In the genomic region with DNA sequence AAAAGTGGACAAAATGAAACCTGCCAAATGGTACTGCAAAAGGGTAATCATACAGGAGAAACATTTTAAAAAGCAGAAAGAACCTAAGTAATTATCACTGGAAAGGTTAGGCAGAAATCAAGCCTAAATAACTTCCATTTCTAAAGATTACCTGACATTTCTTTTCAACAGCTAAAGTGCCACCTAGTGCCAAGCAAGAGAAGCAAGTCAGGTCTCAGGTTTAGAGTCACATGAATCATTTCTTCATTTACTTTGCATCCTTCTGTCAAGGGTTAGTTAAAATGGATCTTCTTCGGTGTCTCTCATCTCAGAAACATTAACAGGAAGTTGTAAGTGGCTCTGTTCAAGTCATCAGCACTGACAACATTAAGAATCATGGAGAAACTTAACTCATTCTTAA, we compare ENCODE assay signal across 13 cellular contexts.
A peak's percentile ranks its signal among the peaks of the same experiment; 100 is the strongest.
DNase-seq lines count a peak whose midpoint lies in the region; ATAC-seq and TF ChIP-seq lines count a peak whose summit lies in the region.
"Had no signal": no experiment of that assay in that cellular context is flagged by ENCODE, and none has a peak within 500 bp of the region (broad histone marks: within the 10 kb centered on the region; RNA-seq: fewer than 3 reads in every experiment).

No MANE protein-coding gene starts in this region.

- WGBS in SK-N-SH (ENCODE audit: low lambda C conversion rate) = 0% methylated on average over 1 of the region's 1 CpG
- 49 to 67% (median 63%) methylated on average over 1 of the region's 1 CpG for WGBS in ovary, 3 donors

- H3K9ac ChIP-seq in SK-N-SH = no peak overlapping the region

- no peaks in the 10 kb centered on the region for H3F3A ChIP-seq in SK-N-SH (replicated peaks; ENCODE audit: insufficient read depth)

- H3K9me3 Mint-ChIP-seq in brain = no peaks in the 10 kb centered on the region
- H3K9me3 Mint-ChIP-seq: activated CD4-positive, alpha-beta memory T cell treated with anti-CD3 and anti-CD28 coated beads, Interleukin-2, amount 10 ng/mL, durations not matched to agents 7 days and 5 days; activated naive CD8-positive, alpha-beta T cell treated with anti-CD3 and anti-CD28 coated beads, Interleukin-2, amount 50 U/mL, for 24 hours had no signal

- H3K27ac ChIP-seq in SK-N-SH (ENCODE audit: low read depth in 2 of 2, low read length in 1 of 2) (no peak overlapping the region), ovary (no peak overlapping the region)
- H3K27ac ChIP-seq: heart right ventricle had no signal

- ATAC-seq in SK-N-SH treated with all-trans-retinoic acid at 6 μM for 48 hours (no peak), GM19328 (IDR thresholded peaks at IDR 0.05; ENCODE audit: unreplicated experiment) (no peak)
- ATAC-seq: activated naive CD8-positive, alpha-beta T cell treated with anti-CD3 and anti-CD28 coated beads, Interleukin-2, amount 50 U/mL, for 24 hours; heart right ventricle; sciatic nerve had no signal

- POLR2A ChIA-PET in SK-N-SH (lab: Yijun Ruan, JAX) = no interaction called here

- peak; percentile 19 for TF ChIP-seq CTCF in SK-N-SH (IDR thresholded peaks at IDR 0.05)
- peak; percentile 46 for TF ChIP-seq CTCF in LNCaP clone FGC (IDR thresholded peaks at IDR 0.05; ENCODE audit: control insufficient read depth, extremely low read depth, insufficient read depth)
- TF ChIP-seq CTCF in brain (conservative IDR thresholded peaks at IDR 0.05) = peak; percentile 41 to 52
- TF ChIP-seq CTCF in retinal pigment epithelial cell (conservative IDR thresholded peaks at IDR 0.05; ENCODE audit: low read depth, low read length) = peak; percentile 43
- TF ChIP-seq CTCF in ovary (IDR thresholded peaks at IDR 0.05) = no peak
- no peak for TF ChIP-seq CTCF in foreskin fibroblast (IDR thresholded peaks at IDR 0.05; ENCODE audit: low read depth, low read length)

- H3K36me3 Mint-ChIP-seq in brain = no peaks in the 10 kb centered on the region

- peaks cover 10% of the 10 kb centered on the region for H3K27me3 Mint-ChIP-seq in brain
- H3K27me3 Mint-ChIP-seq: activated naive CD8-positive, alpha-beta T cell treated with anti-CD3 and anti-CD28 coated beads, Interleukin-2, amount 50 U/mL, for 24 hours had no signal

- TF ChIP-seq POLR2A in ovary (IDR thresholded peaks at IDR 0.05) = no peak

- CTCF ChIA-PET in SK-N-SH (lab: Yijun Ruan, JAX) = interaction anchor here (0.7 kb wide), 1 partner anchor 1157 kb away, joined by 3 read pairs; no protein-coding TSS in a partner anchor

- H3K9me3 ChIP-seq in SK-N-SH (no peaks in the 10 kb centered on the region), ovary (no peaks in the 10 kb centered on the region)
- H3K9me3 ChIP-seq: heart right ventricle had no signal

- no peak overlapping the region for H3K27ac Mint-ChIP-seq in brain
- H3K27ac Mint-ChIP-seq: activated CD4-positive, alpha-beta memory T cell treated with anti-CD3 and anti-CD28 coated beads, Interleukin-2, amount 10 ng/mL, durations not matched to agents 7 days and 5 days; activated naive CD8-positive, alpha-beta T cell treated with anti-CD3 and anti-CD28 coated beads, Interleukin-2, amount 50 U/mL, for 24 hours had no signal

- intact Hi-C loops in ovary (cut with DNase I) = no loop called here

- H3K9me2 ChIP-seq in SK-N-SH = no peaks in the 10 kb centered on the region

- H3K27me3 ChIP-seq in SK-N-SH (ENCODE audit: insufficient read depth) (no peaks in the 10 kb centered on the region), ovary (no peaks in the 10 kb centered on the region)
- H3K27me3 ChIP-seq: heart right ventricle had no signal

- H3K4me1 Mint-ChIP-seq in brain = no peaks in the 10 kb centered on the region
- H3K4me1 Mint-ChIP-seq: activated CD4-positive, alpha-beta memory T cell treated with anti-CD3 and anti-CD28 coated beads, Interleukin-2, amount 10 ng/mL, durations not matched to agents 7 days and 5 days had no signal

- no peak for TF ChIP-seq RAD21 in SK-N-SH (IDR thresholded peaks at IDR 0.05; ENCODE audit: low read length)

- H2AFZ ChIP-seq in SK-N-SH (ENCODE audit: low read depth) = no peak overlapping the region

- H3K4me2 ChIP-seq in SK-N-SH = no peak overlapping the region

- H3K36me3 ChIP-seq in SK-N-SH (replicated peaks in 1 of 2; ENCODE audit: control insufficient read depth in 1 of 2, insufficient read depth in 2 of 2, low read length in 1 of 2) (no peaks in the 10 kb centered on the region), ovary (no peaks in the 10 kb centered on the region)
- H3K36me3 ChIP-seq: heart right ventricle had no signal

- DNase-seq in SK-N-SH = no peak
- no peak for DNase-seq in LNCaP clone FGC (ENCODE audit: low read depth)
- DNase-seq in retinal pigment epithelial cell (ENCODE audit: low read depth) = no peak
- no peak for DNase-seq in ovary
- DNase-seq in foreskin fibroblast = no peak
- DNase-seq: activated CD4-positive, alpha-beta memory T cell treated with anti-CD3 and anti-CD28 coated beads, Interleukin-2, amount 10 ng/mL, durations not matched to agents 7 days and 5 days; activated naive CD8-positive, alpha-beta T cell treated with anti-CD3 and anti-CD28 coated beads, Interleukin-2, amount 50 U/mL, for 24 hours; effector memory CD4-positive, alpha-beta T cell; heart right ventricle had no signal

- H3K4me1 ChIP-seq in SK-N-SH (ENCODE audit: control insufficient read depth in 1 of 2, insufficient read depth in 2 of 2, low read depth in 1 of 2, low read length in 1 of 2) (no peaks in the 10 kb centered on the region), ovary (ENCODE audit: insufficient read depth) (no peaks in the 10 kb centered on the region)
- H3K4me1 ChIP-seq: heart right ventricle had no signal

- H3K4me3 ChIP-seq in SK-N-SH (ENCODE audit: low read depth in 2 of 2, low read length in 1 of 2) (no peak overlapping the region), LNCaP clone FGC (ENCODE audit: low read depth, low read length) (no peak overlapping the region), retinal pigment epithelial cell (ENCODE audit: low read length) (no peak overlapping the region), ovary (no peak overlapping the region), foreskin fibroblast (ENCODE audit: low read depth in 1 of 2, low read length in 2 of 2) (no peak overlapping the region)
- H3K4me3 ChIP-seq: heart right ventricle had no signal

- no peak overlapping the region for H3K4me3 Mint-ChIP-seq in brain
- H3K4me3 Mint-ChIP-seq: activated CD4-positive, alpha-beta memory T cell treated with anti-CD3 and anti-CD28 coated beads, Interleukin-2, amount 10 ng/mL, durations not matched to agents 7 days and 5 days; activated naive CD8-positive, alpha-beta T cell treated with anti-CD3 and anti-CD28 coated beads, Interleukin-2, amount 50 U/mL, for 24 hours had no signal

- no peak for TF ChIP-seq EP300 in SK-N-SH (IDR thresholded peaks at IDR 0.05; ENCODE audit: borderline replicate concordance in 1 of 2, low read depth in 1 of 2, low read length in 1 of 2)
- TF ChIP-seq EP300 in ovary (IDR thresholded peaks at IDR 0.05) = no peak

- no peaks in the 10 kb centered on the region for H4K20me1 ChIP-seq in SK-N-SH (ENCODE audit: insufficient read depth)

- H3K79me2 ChIP-seq in SK-N-SH (ENCODE audit: insufficient read depth) = no peaks in the 10 kb centered on the region

TF ChIP-seq in SK-N-SH, 30 proteins besides CTCF, POLR2A, EP300 and RAD21:
- TF ChIP-seq RXRA (IDR thresholded peaks at IDR 0.05; ENCODE audit: borderline replicate concordance, low read depth) (no peak), SIN3A (IDR thresholded peaks at IDR 0.05; ENCODE audit: borderline replicate concordance, low read depth, low read length) (no peak)

TF ChIP-seq in SK-N-SH treated with all-trans-retinoic acid at 6 μM for 48 hours, 23 proteins besides CTCF, POLR2A, EP300 and RAD21 (continues in another document):
- TF ChIP-seq ZNF565 (CRISPR knock-in tag; conservative IDR thresholded peaks at IDR 0.05; ENCODE audit: low read depth) = no peak
- TF ChIP-seq RARB (CRISPR knock-in tag; IDR thresholded peaks at IDR 0.05) = no peak
- TF ChIP-seq OSR1 (CRISPR knock-in tag; IDR thresholded peaks at IDR 0.05) = no peak
- TF ChIP-seq, protein P1, sequence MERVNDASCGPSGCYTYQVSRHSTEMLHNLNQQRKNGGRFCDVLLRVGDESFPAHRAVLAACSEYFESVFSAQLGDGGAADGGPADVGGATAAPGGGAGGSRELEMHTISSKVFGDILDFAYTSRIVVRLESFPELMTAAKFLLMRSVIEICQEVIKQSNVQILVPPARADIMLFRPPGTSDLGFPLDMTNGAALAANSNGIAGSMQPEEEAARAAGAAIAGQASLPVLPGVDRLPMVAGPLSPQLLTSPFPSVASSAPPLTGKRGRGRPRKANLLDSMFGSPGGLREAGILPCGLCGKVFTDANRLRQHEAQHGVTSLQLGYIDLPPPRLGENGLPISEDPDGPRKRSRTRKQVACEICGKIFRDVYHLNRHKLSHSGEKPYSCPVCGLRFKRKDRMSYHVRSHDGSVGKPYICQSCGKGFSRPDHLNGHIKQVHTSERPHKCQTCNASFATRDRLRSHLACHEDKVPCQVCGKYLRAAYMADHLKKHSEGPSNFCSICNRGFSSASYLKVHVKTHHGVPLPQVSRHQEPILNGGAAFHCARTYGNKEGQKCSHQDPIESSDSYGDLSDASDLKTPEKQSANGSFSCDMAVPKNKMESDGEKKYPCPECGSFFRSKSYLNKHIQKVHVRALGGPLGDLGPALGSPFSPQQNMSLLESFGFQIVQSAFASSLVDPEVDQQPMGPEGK (CRISPR knock-in tag; IDR thresholded peaks at IDR 0.05; ENCODE audit: borderline replicate concordance) = no peak
- TF ChIP-seq SNAI2 (CRISPR knock-in tag; IDR thresholded peaks at IDR 0.05) = no peak
- TF ChIP-seq PPARA (CRISPR knock-in tag; IDR thresholded peaks at IDR 0.05; ENCODE audit: borderline replicate concordance) = no peak
- TF ChIP-seq ZNF70 (CRISPR knock-in tag; IDR thresholded peaks at IDR 0.05) = no peak
- TF ChIP-seq TCF4 (CRISPR knock-in tag; IDR thresholded peaks at IDR 0.05; ENCODE audit: borderline replicate concordance) = no peak
- no peak for TF ChIP-seq ZFP30 (CRISPR knock-in tag; IDR thresholded peaks at IDR 0.05)
- TF ChIP-seq, protein P2, sequence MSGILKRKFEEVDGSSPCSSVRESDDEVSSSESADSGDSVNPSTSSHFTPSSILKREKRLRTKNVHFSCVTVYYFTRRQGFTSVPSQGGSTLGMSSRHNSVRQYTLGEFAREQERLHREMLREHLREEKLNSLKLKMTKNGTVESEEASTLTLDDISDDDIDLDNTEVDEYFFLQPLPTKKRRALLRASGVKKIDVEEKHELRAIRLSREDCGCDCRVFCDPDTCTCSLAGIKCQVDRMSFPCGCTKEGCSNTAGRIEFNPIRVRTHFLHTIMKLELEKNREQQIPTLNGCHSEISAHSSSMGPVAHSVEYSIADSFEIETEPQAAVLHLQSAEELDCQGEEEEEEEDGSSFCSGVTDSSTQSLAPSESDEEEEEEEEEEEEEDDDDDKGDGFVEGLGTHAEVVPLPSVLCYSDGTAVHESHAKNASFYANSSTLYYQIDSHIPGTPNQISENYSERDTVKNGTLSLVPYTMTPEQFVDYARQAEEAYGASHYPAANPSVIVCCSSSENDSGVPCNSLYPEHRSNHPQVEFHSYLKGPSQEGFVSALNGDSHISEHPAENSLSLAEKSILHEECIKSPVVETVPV (CRISPR knock-in tag; IDR thresholded peaks at IDR 0.05) = no peak
- no peak for TF ChIP-seq ISL1 (CRISPR knock-in tag; IDR thresholded peaks at IDR 0.05)
- TF ChIP-seq ARNTL (CRISPR knock-in tag; IDR thresholded peaks at IDR 0.05; ENCODE audit: borderline replicate concordance, low read depth) = no peak
- TF ChIP-seq CSDC2 (CRISPR knock-in tag; IDR thresholded peaks at IDR 0.05) = no peak
- TF ChIP-seq GLIS3 (CRISPR knock-in tag; IDR thresholded peaks at IDR 0.05) = no peak

Comparison
In these comparisons a context has a peak if more than half of its experiments do, and no peak if none do; other contexts are left out.
1. CTCF ChIP-seq: peak in SK-N-SH (single experiment), LNCaP clone FGC (single experiment), brain (2 of 2) and retinal pigment epithelial cell (single experiment); none in ovary (0 of 3) and foreskin fibroblast (single experiment).